Comparison of ENCODE assay signal across 10 cellular contexts in genomic region chr13:82654851-82655517, GRCh38.
A peak's percentile ranks its signal among the peaks of the same experiment; 100 is the strongest.
DNase-seq lines count a peak whose midpoint lies in the region; ATAC-seq, FAIRE-seq and TF ChIP-seq lines count a peak whose summit lies in the region.
"Had no signal": no experiment of that assay in that cellular context is flagged by ENCODE, and none has a peak within 500 bp of the region (broad histone marks: within the 10 kb centered on the region; RNA-seq: fewer than 3 reads in every experiment).

No MANE protein-coding gene starts in this region.

- TF ChIP-seq POLR2A in H1 (IDR thresholded peaks at IDR 0.05; ENCODE audit: control extremely low read depth in 1 of 2, low read depth in 2 of 2, low read length in 2 of 2), result no peak

- intact Hi-C loops in PC-9 (cut with micrococcal nuclease; ENCODE audit: unreplicated experiment), result no loop called here

- H3K9me3 ChIP-seq in PC-9 (ENCODE audit: insufficient read depth, low read depth) (no peaks in the 10 kb centered on the region), H1 (ENCODE audit: insufficient read depth in 2 of 2, low read depth in 1 of 2, low read length in 1 of 2) (no peaks in the 10 kb centered on the region), mesenchymal stem cell (ENCODE audit: control insufficient read depth, low read length) (no peaks in the 10 kb centered on the region)

- H3K23ac ChIP-seq in H1 (ENCODE audit: insufficient read length) (no peak overlapping the region), mesenchymal stem cell (ENCODE audit: low read length in 2 of 2) (peak overlapping the region in 1 of 2 experiments; percentile 14)

- TF ChIP-seq CTCF in PC-9 (conservative IDR thresholded peaks at IDR 0.05) (no peak), H1 (IDR thresholded peaks at IDR 0.05; ENCODE audit: control extremely low read depth in 1 of 3, insufficient read depth in 1 of 3, low read depth in 1 of 3, low read length in 3 of 3) (no peak)

- CTCF ChIA-PET in PC-9 (lab: Charles Lee) (no interaction called here), H1 (lab: Charles Lee; ENCODE audit: partially characterized antibody) (interaction anchor here (0.6 to 0.7 kb wide), 2 partner anchors 28 to 1336 kb away, joined by 3 read pairs; no protein-coding TSS in a partner anchor)

- BruUV-seq in PC-9 (replicated peaks; lab: Mats Ljungman, UMichigan), result no TSS peak

- H3K36me3 ChIP-seq in ACC112 (ENCODE audit: insufficient read depth, low read length) (no peaks in the 10 kb centered on the region), PC-9 (ENCODE audit: low read depth) (no peaks in the 10 kb centered on the region), H1 (ENCODE audit: control insufficient read depth in 2 of 4, insufficient read depth in 4 of 4, low read length in 3 of 4) (no peaks in the 10 kb centered on the region), mesenchymal stem cell (ENCODE audit: control insufficient read depth in 1 of 2, insufficient read depth in 2 of 2, low read depth in 1 of 2, low read length in 2 of 2) (no peaks in the 10 kb centered on the region)

- H2BK20ac ChIP-seq in H1 (ENCODE audit: low read length), result no peak overlapping the region

- H2AFZ ChIP-seq in ACC112 (ENCODE audit: low read length, unreplicated experiment) (peak overlapping the region; percentile 11), PC-9 (peak overlapping the region; percentile 48; the same call in 1 of the 2 replicates), H1 (ENCODE audit: low read length) (0 out of 2 replicates have a peak overlapping the region, but pooled peaks have one; percentile 0), mesenchymal stem cell (ENCODE audit: low read depth, low read length) (no peak overlapping the region)

- H2BK5ac ChIP-seq in H1 (ENCODE audit: low read depth, low read length), result no peak overlapping the region
- no peak overlapping the region for H2BK5ac ChIP-seq in mesenchymal stem cell (ENCODE audit: low read depth, low read length, poor library complexity, severe bottlenecking)

- TF ChIP-seq EP300 in H1 (IDR thresholded peaks at IDR 0.05; ENCODE audit: borderline replicate concordance in 1 of 2, low read depth in 2 of 2, low read length in 2 of 2), result no peak

- H3K4ac ChIP-seq in H1 (replicated peaks; ENCODE audit: insufficient read length, low read depth, low read length) (no peak overlapping the region), mesenchymal stem cell (ENCODE audit: low read depth in 1 of 2, low read length in 2 of 2) (no peak overlapping the region)

- H4K5ac ChIP-seq in H1 (ENCODE audit: insufficient read length, low read depth, low read length), result no peak overlapping the region

- no peak overlapping the region for H3K14ac ChIP-seq in H1 (ENCODE audit: insufficient read length)
- H3K14ac ChIP-seq in mesenchymal stem cell (ENCODE audit: low read length in 2 of 2), result peak overlapping the region in 1 of 2 experiments; percentile 53

- no peaks in the 10 kb centered on the region for H3K9me2 ChIP-seq in PC-9 (ENCODE audit: insufficient read depth)

- H3K79me1 ChIP-seq in H1 (ENCODE audit: low read depth, low read length), result no peaks in the 10 kb centered on the region
- H3K79me1 ChIP-seq in mesenchymal stem cell (replicated peaks; ENCODE audit: low read length, poor library complexity, severe bottlenecking), result no peaks in the 10 kb centered on the region

- POLR2A ChIA-PET in PC-9 (lab: Charles Lee; ENCODE audit: unreplicated experiment), result no interaction called here
- POLR2A ChIA-PET in H1 (lab: Charles Lee; ENCODE audit: partially characterized antibody), result no interaction called here

- H2BK12ac ChIP-seq in H1 (ENCODE audit: low read depth, low read length) (no peak overlapping the region), mesenchymal stem cell (ENCODE audit: low read length in 2 of 2) (no peak overlapping the region)

- no peak overlapping the region for H2AK5ac ChIP-seq in H1 (ENCODE audit: low read depth, low read length)
- H2AK5ac ChIP-seq in mesenchymal stem cell (ENCODE audit: low read length, severe bottlenecking), result no peak overlapping the region

- H3K79me2 ChIP-seq in ACC112 (ENCODE audit: control insufficient read depth, insufficient read depth, low read length, unreplicated experiment) (no peaks in the 10 kb centered on the region), PC-9 (ENCODE audit: low read depth) (no peaks in the 10 kb centered on the region), H1 (ENCODE audit: control insufficient read depth in 1 of 2, insufficient read depth in 2 of 2, low read length in 2 of 2) (no peaks in the 10 kb centered on the region)

- H4K91ac ChIP-seq in H1 (replicated peaks; ENCODE audit: insufficient read length, low read length) (no peak overlapping the region), mesenchymal stem cell (ENCODE audit: low read length) (no peak overlapping the region)

- no peak overlapping the region for H3K18ac ChIP-seq in H1 (ENCODE audit: extremely low read depth, low read length)
- H3K18ac ChIP-seq in mesenchymal stem cell (ENCODE audit: low read depth in 1 of 2, low read length in 2 of 2), result peak overlapping the region in 1 of 2 experiments; percentile 37

- WGBS in H1 (ENCODE audit: extremely low coverage in 1 of 2, insufficient coverage in 1 of 2, insufficient read length in 1 of 2, insufficient replicate concordance in 2 of 2, low coverage in 1 of 2, low lambda C conversion rate in 2 of 2, missing lambda C conversion rate in 1 of 2), 2 experiments, result 90% methylated on average over 9 of the region's 9 CpGs; no CpG with 5 or more reads in 1 of the 2 experiments
- WGBS in mesenchymal stem cell, result 94% methylated on average over 7 of the region's 9 CpGs

- peaks cover 13% of the 10 kb centered on the region for H3K4me1 ChIP-seq in ACC112 (ENCODE audit: control insufficient read depth, insufficient read depth, low read length, unreplicated experiment)
- no peaks in the 10 kb centered on the region for H3K4me1 ChIP-seq in PC-9 (replicated peaks; ENCODE audit: insufficient read depth)
- H3K4me1 ChIP-seq in H1 (replicated peaks in 1 of 4; ENCODE audit: control insufficient read depth in 3 of 4, insufficient read depth in 4 of 4, low read length in 3 of 4), result no peaks in the 10 kb centered on the region
- peaks cover 5% of the 10 kb centered on the region for H3K4me1 ChIP-seq in mesenchymal stem cell (ENCODE audit: control insufficient read depth, insufficient read depth, low read depth, low read length)

- no peak for FAIRE-seq in H1 (lab: Jason Lieb, UNC)

- DNase-seq in PC-9, result no peak
- no peak for DNase-seq in H1 (ENCODE audit: low read depth in 1 of 2, low spot score in 2 of 2)
- DNase-seq in mesenchymal stem cell, result no peak
- no peak for DNase-seq in NCI-H2227 treated with DMSO at 0.1 percent for 48 hours (lab: John Stamatoyannopoulos, UW)
- DNase-seq in AML-193 (lab: John Stamatoyannopoulos, UW), result no peak
- DNase-seq: activated B cell treated with CpG ODN at 0.5 μM for 24 hours, foreskin melanocyte had no signal

- H3K4me3 ChIP-seq in ACC112 (ENCODE audit: low read depth, low read length), result peak overlapping the region; percentile 42; the same call in 1 of the 2 replicates
- H3K4me3 ChIP-seq in PC-9, result no peak overlapping the region
- no peak overlapping the region for H3K4me3 ChIP-seq in H1 (ENCODE audit: extremely low read depth in 1 of 4, insufficient read depth in 2 of 4, low read depth in 3 of 4, low read length in 4 of 4)
- H3K4me3 ChIP-seq in mesenchymal stem cell (ENCODE audit: insufficient read depth in 1 of 2, low read depth in 1 of 2, low read length in 2 of 2), result no peak overlapping the region

- ATAC-seq in HG03135 (IDR thresholded peaks at IDR 0.05; ENCODE audit: unreplicated experiment) (no peak), GM18868 (IDR thresholded peaks at IDR 0.05; ENCODE audit: unreplicated experiment) (no peak)

- H4K8ac ChIP-seq in H1 (ENCODE audit: extremely low read depth, insufficient read depth, low read length) (no peak overlapping the region), mesenchymal stem cell (ENCODE audit: low read length) (no peak overlapping the region)

- H3K9ac ChIP-seq in H1 (replicated peaks in 1 of 4; ENCODE audit: extremely low read depth in 1 of 4, low read depth in 3 of 4, low read length in 3 of 4) (no peak overlapping the region), mesenchymal stem cell (ENCODE audit: low read length) (peak overlapping the region; percentile 91)

- H3K4me2 ChIP-seq in PC-9 (no peak overlapping the region), H1 (ENCODE audit: insufficient read depth in 1 of 2, low read depth in 2 of 2, low read length in 2 of 2) (no peak overlapping the region), mesenchymal stem cell (ENCODE audit: low read length, poor library complexity, severe bottlenecking) (no peak overlapping the region)

- H2BK120ac ChIP-seq in H1 (replicated peaks; ENCODE audit: low read depth, low read length) (no peak overlapping the region), mesenchymal stem cell (ENCODE audit: low read depth, low read length) (no peak overlapping the region)

- H4K20me1 ChIP-seq in PC-9 (ENCODE audit: insufficient read depth) (no peaks in the 10 kb centered on the region), H1 (replicated peaks in 1 of 2; ENCODE audit: control insufficient read depth in 1 of 2, insufficient read depth in 2 of 2, low read length in 2 of 2) (no peaks in the 10 kb centered on the region)

- no peaks in the 10 kb centered on the region for H3F3A ChIP-seq in PC-9 (ENCODE audit: insufficient read depth, low read depth)

- H3K56ac ChIP-seq in H1 (replicated peaks; ENCODE audit: insufficient read length, low read depth, low read length), result no peak overlapping the region

- H3K23me2 ChIP-seq in H1 (ENCODE audit: low read depth, low read length), result no peaks in the 10 kb centered on the region

- H3K27ac ChIP-seq in ACC112 (ENCODE audit: low read depth, low read length) (peak overlapping the region; percentile 84), PC-9 (no peak overlapping the region), H1 (ENCODE audit: low read depth, low read length) (no peak overlapping the region), mesenchymal stem cell (ENCODE audit: low read length, poor library complexity, severe bottlenecking) (peak overlapping the region; percentile 44)

- H3K27me3 ChIP-seq in ACC112 (ENCODE audit: insufficient read depth, low read length), result no peaks in the 10 kb centered on the region
- no peaks in the 10 kb centered on the region for H3K27me3 ChIP-seq in PC-9 (ENCODE audit: insufficient read depth, low read depth)
- no peaks in the 10 kb centered on the region for H3K27me3 ChIP-seq in H1 (replicated peaks in 1 of 4; ENCODE audit: control insufficient read depth in 3 of 4, extremely low read depth in 1 of 4, insufficient read depth in 3 of 4, low read length in 3 of 4)
- H3K27me3 ChIP-seq in mesenchymal stem cell (ENCODE audit: control insufficient read depth in 1 of 2, insufficient read depth in 1 of 2, low read length in 2 of 2), result no peaks in the 10 kb centered on the region

- H2BK15ac ChIP-seq in H1 (ENCODE audit: low read length), result no peak overlapping the region
- H2BK15ac ChIP-seq in mesenchymal stem cell (ENCODE audit: low read depth, poor library complexity, severe bottlenecking), result peak overlapping the region; percentile 29

- TF ChIP-seq RAD21 in H1 (IDR thresholded peaks at IDR 0.05 in 1 of 2, conservative IDR thresholded peaks at IDR 0.05 in 1 of 2; ENCODE audit: low read depth in 2 of 2, low read length in 2 of 2), result no peak

TF ChIP-seq in H1, 55 proteins besides CTCF, POLR2A, EP300 and RAD21 (continues in another document):
- no peak for TF ChIP-seq ASH2L (IDR thresholded peaks at IDR 0.05; ENCODE audit: low read length)
- no peak for TF ChIP-seq TEAD4 (IDR thresholded peaks at IDR 0.05; ENCODE audit: low read depth, low read length)
- no peak for TF ChIP-seq CBX5 (IDR thresholded peaks at IDR 0.05; ENCODE audit: low read depth, low read length)

Comparison
In these comparisons a context has a peak if more than half of its experiments do, and no peak if none do; other contexts are left out.
1. H3K27ac ChIP-seq: peak in ACC112 (single experiment) and mesenchymal stem cell (single experiment); none in PC-9 (single experiment) and H1 (single experiment).